12 cellular contexts compared by ENCODE assay signal in the genomic region with DNA sequence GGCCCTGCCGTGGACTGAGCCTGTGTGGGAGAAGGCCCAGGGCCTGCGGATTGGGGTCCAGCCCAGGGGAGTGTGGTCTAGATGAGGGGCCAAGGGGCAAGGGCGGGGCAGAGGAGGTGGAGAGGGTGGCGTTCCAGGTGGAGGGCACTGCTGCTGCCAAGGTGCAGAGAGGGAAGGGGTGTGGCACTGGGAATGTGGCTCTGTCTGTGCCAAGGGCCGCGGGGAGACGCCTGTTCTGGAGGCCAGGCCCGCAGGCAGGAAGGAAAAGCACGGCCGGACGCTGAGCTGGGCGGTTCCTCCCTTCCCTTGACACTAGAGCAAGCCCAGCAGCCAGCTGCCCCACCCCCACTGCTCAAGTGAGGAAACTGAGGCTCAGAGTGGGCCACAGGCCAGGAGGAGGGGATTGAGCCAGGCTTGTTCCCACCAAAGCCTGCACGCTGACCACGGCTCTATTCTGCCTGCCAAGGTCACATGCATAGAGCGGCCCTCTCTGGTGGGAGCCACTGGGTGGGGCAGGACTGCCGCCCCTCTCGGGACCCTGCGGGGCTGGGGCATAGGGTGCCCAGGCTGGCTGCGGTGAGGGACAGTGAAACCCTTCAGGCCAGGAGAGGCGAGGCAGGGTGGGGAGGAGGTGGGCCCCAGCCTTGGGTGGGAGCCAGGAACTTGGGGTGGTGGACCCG. TPM values are rescaled to one million over a fixed set of nuclear protein-coding genes. Genes with fewer than 3 reads are reported as not detected.
DNase-seq lines count a peak whose midpoint lies in the region; ATAC-seq, FAIRE-seq and TF ChIP-seq lines count a peak whose summit lies in the region.
"Had no signal": no experiment of that assay in that cellular context is flagged by ENCODE, and none has a peak within 500 bp of the region (broad histone marks: within the 10 kb centered on the region; RNA-seq: fewer than 3 reads in every experiment).

No MANE protein-coding gene starts in this region.

- no peaks in the 10 kb centered on the region for H3K9me3 Mint-ChIP-seq in IgD-negative memory B cell
- H3K9me3 Mint-ChIP-seq: CD8-positive, alpha-beta T cell had no signal

- TF ChIP-seq POLR2A in spleen (IDR thresholded peaks at IDR 0.05) = no peak

- WGBS in spleen, 5 donors = 29 to 53% (median 38%) methylated on average over 18 to 21 of the region's 21 CpGs

- DNase-seq in bronchial epithelial cell (ENCODE audit: low read depth) = peak; percentile 20
- DNase-seq in kidney tubule cell (ENCODE audit: low spot score) = peak; percentile 40
- peak; percentile 91 for DNase-seq in spleen
- DNase-seq in NCI-H748 (lab: John Stamatoyannopoulos, UW; ENCODE audit: unreplicated experiment) = no peak
- no peak for DNase-seq in cerebellar nuclear complex (lab: John Stamatoyannopoulos, UW)
- no peak for DNase-seq in NCI-H1436 treated with DMSO at 0.1 percent for 48 hours (lab: John Stamatoyannopoulos, UW)
- DNase-seq: activated effector memory CD4-positive, alpha-beta T cell treated with anti-CD3 and anti-CD28 coated beads, Interleukin-2, amount 50 U/mL, for 16 hours; effector CD8-positive, alpha-beta T cell; NCI-H187 treated with DMSO at 0.1 percent for 48 hours had no signal

- intact Hi-C loops in spleen (cut with DNase I; ENCODE audit: low total_unique reads) = no loop called here

- H3K4me1 Mint-ChIP-seq in IgD-negative memory B cell = peaks cover 31 to 52% (median 42%) of the 10 kb centered on the region in 3 donors

- FAIRE-seq in bronchial epithelial cell (lab: Jason Lieb, UNC) = no peak

- peaks cover 2% of the 10 kb centered on the region for H3K27me3 Mint-ChIP-seq in IgD-negative memory B cell

- H3K27ac Mint-ChIP-seq in IgD-negative memory B cell = peak overlapping the region; percentile 78 to 87 (median 84)
- H3K27ac Mint-ChIP-seq: CD8-positive, alpha-beta T cell had no signal

- H3K27ac ChIP-seq in spleen = peak overlapping the region; percentile 70 to 98 (median 86)

- H3K4me3 Mint-ChIP-seq in IgD-negative memory B cell = peak overlapping the region; percentile 57 to 94 (median 84)
- H3K4me3 Mint-ChIP-seq: CD8-positive, alpha-beta T cell had no signal

- peaks cover 2% of the 10 kb centered on the region for H3K36me3 Mint-ChIP-seq in IgD-negative memory B cell
- H3K36me3 Mint-ChIP-seq: CD8-positive, alpha-beta T cell had no signal

- H3K27me3 ChIP-seq in bronchial epithelial cell (ENCODE audit: control insufficient read depth, insufficient read depth, low read length) (no peaks in the 10 kb centered on the region), spleen (replicated peaks in 1 of 7) (no peaks in the 10 kb centered on the region)

- peaks cover 37% of the 10 kb centered on the region for H3K36me3 ChIP-seq in bronchial epithelial cell (ENCODE audit: control insufficient read depth, insufficient read depth, low read length)
- peaks cover 0 to 56% (median 0%) of the 10 kb centered on the region in 6 donors for H3K36me3 ChIP-seq in spleen

- TF ChIP-seq CTCF in bronchial epithelial cell (IDR thresholded peaks at IDR 0.05; ENCODE audit: insufficient read depth, low read length, severe bottlenecking) (no peak), spleen (IDR thresholded peaks at IDR 0.05 in 8 of 11, conservative IDR thresholded peaks at IDR 0.05 in 3 of 11) (no peak)

- H3K9me3 ChIP-seq in spleen = no peaks in the 10 kb centered on the region

- H3K4me3 ChIP-seq in bronchial epithelial cell (ENCODE audit: low read depth, low read length) (no peak overlapping the region), spleen (peak overlapping the region in 1 of 8 donors; percentile 46)

- ATAC-seq in HG03280 (IDR thresholded peaks at IDR 0.05; ENCODE audit: unreplicated experiment) = no peak
- ATAC-seq: CD8-positive, alpha-beta T cell had no signal

- peaks cover 73 to 97% (median 92%) of the 10 kb centered on the region in 6 donors for H3K4me1 ChIP-seq in spleen

RNA-seq across cellular contexts. Expression of a gene that starts 13.0 kb away (rescaled TPM):
- polyA plus RNA-seq in IgD-negative memory B cell (22.7 TPM), spleen (100 to 1,000 TPM in 1 of 3 donors, 10 to 100 TPM in 2; 42.0 to 138 (median 43.5) TPM)
- total RNA-seq in bronchial epithelial cell (31.1 and 86.3 TPM in 2 replicates), spleen (100 to 1,000 TPM; 150 to 295 (median 265) TPM)

RNA-seq across cellular contexts. Expression of a gene that starts 37.8 kb away (rescaled TPM):
- polyA plus RNA-seq in IgD-negative memory B cell (300 TPM), spleen (100 to 1,000 TPM; 175 to 224 (median 194) TPM)
- total RNA-seq in bronchial epithelial cell (71.9 and 113 TPM in 2 replicates), spleen (100 to 1,000 TPM; 260 to 348 (median 295) TPM)

RNA-seq across cellular contexts. Expression of a gene that starts 49.7 kb away (rescaled TPM):
- polyA plus RNA-seq in IgD-negative memory B cell (54.5 TPM), spleen (10 to 100 TPM; 32.7 to 53.5 (median 33.2) TPM)
- total RNA-seq in bronchial epithelial cell (43.4 and 64.5 TPM in 2 replicates), spleen (10 to 100 TPM; 35.1 to 52.5 (median 50.4) TPM)

Comparison
In these comparisons a context has a peak if more than half of its experiments do, and no peak if none do; other contexts are left out.
1. DNase-seq: peak in bronchial epithelial cell (single experiment), kidney tubule cell (single experiment) and spleen (single experiment); none in NCI-H748 (single experiment), cerebellar nuclear complex (0 of 2) and NCI-H1436 treated with DMSO at 0.1 percent for 48 hours (single experiment).